Comparison of ENCODE assay signal across 22 cellular contexts in genomic region chr21:21295303-21295702, GRCh38.
DNase-seq lines count a peak whose midpoint lies in the region; ATAC-seq and TF ChIP-seq lines count a peak whose summit lies in the region.
"Had no signal": no experiment of that assay in that cellular context is flagged by ENCODE, and none has a peak within 500 bp of the region (broad histone marks: within the 10 kb centered on the region; RNA-seq: fewer than 3 reads in every experiment).

No MANE protein-coding gene starts in this region.

- no peaks in the 10 kb centered on the region for H3K36me3 Mint-ChIP-seq in H9 (ENCODE audit: insufficient read depth in 1 of 3, low read depth in 3 of 3)
- no peaks in the 10 kb centered on the region for H3K36me3 Mint-ChIP-seq in neural progenitor cell
- H3K36me3 Mint-ChIP-seq: CD4-positive, alpha-beta memory T cell had no signal

- no peak overlapping the region for H2AK5ac ChIP-seq in H9 (ENCODE audit: insufficient read length, low read length)

- H3K14ac ChIP-seq in H9 (ENCODE audit: insufficient read depth, low read length): no peak overlapping the region

- H3K18ac ChIP-seq in H9 (ENCODE audit: insufficient read length, low read depth, low read length): no peak overlapping the region

- no peaks in the 10 kb centered on the region for H3K9me3 Mint-ChIP-seq in H9
- no peaks in the 10 kb centered on the region for H3K9me3 Mint-ChIP-seq in neural progenitor cell

- H3K79me1 ChIP-seq in H9 (ENCODE audit: insufficient read depth, low read depth, low read length, poor library complexity, severe bottlenecking): no peaks in the 10 kb centered on the region

- H3K4me1 Mint-ChIP-seq in H9: peaks cover 10 to 15% of the 10 kb centered on the region in 2 experiments
- no peaks in the 10 kb centered on the region for H3K4me1 Mint-ChIP-seq in neural progenitor cell
- H3K4me1 Mint-ChIP-seq: CD4-positive, alpha-beta memory T cell had no signal

- no peaks in the 10 kb centered on the region for H3K23me2 ChIP-seq in H9 (ENCODE audit: insufficient read length, low read depth, low read length, poor library complexity, severe bottlenecking)

- ATAC-seq in HG03097 (IDR thresholded peaks at IDR 0.05; ENCODE audit: low FRiP score, unreplicated experiment): no peak
- ATAC-seq: HepG2, Right ventricle myocardium inferior had no signal

- H3K27ac Mint-ChIP-seq in H9 (no peak overlapping the region), neural progenitor cell (no peak overlapping the region)

- H2BK12ac ChIP-seq in H9 (ENCODE audit: insufficient read length, low read depth, low read length): no peak overlapping the region

- H3K4me2 ChIP-seq in H9 (ENCODE audit: insufficient read depth, insufficient read length, low read length): no peak overlapping the region
- no peak overlapping the region for H3K4me2 ChIP-seq in OCI-LY1 (ENCODE audit: low read length)
- H3K4me2 ChIP-seq in SU-DHL-6 (ENCODE audit: low read depth, low read length, poor library complexity, severe bottlenecking): no peak overlapping the region
- H3K4me2 ChIP-seq in neural progenitor cell: no peak overlapping the region

- H3T11ph ChIP-seq in H9 (ENCODE audit: low read length): no peak overlapping the region

- H4K5ac ChIP-seq in H9 (ENCODE audit: insufficient read length, low read depth, low read length): no peak overlapping the region

- H4K8ac ChIP-seq in H9 (replicated peaks; ENCODE audit: insufficient read length, low read depth, low read length): no peak overlapping the region

- no CpG with 5 or more reads among the region's 3 CpGs for WGBS in H9 (ENCODE audit: extremely low coverage, insufficient read length, low lambda C conversion rate)

- H3K56ac ChIP-seq in H9 (ENCODE audit: insufficient read length, low read depth, low read length): no peak overlapping the region

- H3K9ac ChIP-seq in H9 (ENCODE audit: extremely low read depth, insufficient read length, low read length): no peak overlapping the region
- H3K9ac ChIP-seq in OCI-LY1 (ENCODE audit: low read length): no peak overlapping the region
- H3K9ac ChIP-seq in SU-DHL-6 (ENCODE audit: low read length): no peak overlapping the region
- H3K9ac ChIP-seq in neural progenitor cell: no peak overlapping the region

- H3K36me3 ChIP-seq in OCI-LY1 (ENCODE audit: insufficient read depth, low read length) (no peaks in the 10 kb centered on the region), SU-DHL-6 (ENCODE audit: low read length) (no peaks in the 10 kb centered on the region), neural progenitor cell (no peaks in the 10 kb centered on the region)
- H3K36me3 ChIP-seq: HAP-1, MG63, SJCRH30 had no signal

- H2BK20ac ChIP-seq in H9 (ENCODE audit: low read depth, low read length, poor library complexity, severe bottlenecking): no peak overlapping the region

- H3F3A ChIP-seq in OCI-LY1 (ENCODE audit: insufficient read depth, low read length): no peaks in the 10 kb centered on the region
- no peaks in the 10 kb centered on the region for H3F3A ChIP-seq in SU-DHL-6 (ENCODE audit: insufficient read depth)
- no peaks in the 10 kb centered on the region for H3F3A ChIP-seq in neural progenitor cell (ENCODE audit: low read depth)

- H4K20me1 ChIP-seq in H9 (ENCODE audit: control insufficient read depth, insufficient read depth, insufficient read length): no peaks in the 10 kb centered on the region
- no peaks in the 10 kb centered on the region for H4K20me1 ChIP-seq in OCI-LY1 (ENCODE audit: insufficient read depth, low read length)
- no peaks in the 10 kb centered on the region for H4K20me1 ChIP-seq in SU-DHL-6 (ENCODE audit: low read depth, low read length)
- no peaks in the 10 kb centered on the region for H4K20me1 ChIP-seq in neural progenitor cell (ENCODE audit: low read depth)

- peak; percentile 30; the same call in 2 of the 3 replicates for TF ChIP-seq CTCF in H9 (conservative IDR thresholded peaks at IDR 0.05)
- peak; percentile 10; the same call in 1 of the 2 replicates for TF ChIP-seq CTCF in OCI-LY1 (IDR thresholded peaks at IDR 0.05; ENCODE audit: low read length)
- TF ChIP-seq CTCF in SU-DHL-6 (IDR thresholded peaks at IDR 0.05; ENCODE audit: insufficient read depth, low read length, poor library complexity, severe bottlenecking): no peak
- peak; percentile 7 for TF ChIP-seq CTCF in neural progenitor cell (IDR thresholded peaks at IDR 0.05)

- no peaks in the 10 kb centered on the region for H3K79me2 ChIP-seq in H9 (ENCODE audit: insufficient read depth, low read length)
- no peaks in the 10 kb centered on the region for H3K79me2 ChIP-seq in OCI-LY1 (ENCODE audit: insufficient read depth, low read length)
- no peaks in the 10 kb centered on the region for H3K79me2 ChIP-seq in SU-DHL-6 (ENCODE audit: insufficient read depth, low read length)
- no peaks in the 10 kb centered on the region for H3K79me2 ChIP-seq in neural progenitor cell (ENCODE audit: low read depth)

- H3K27me3 Mint-ChIP-seq in H9 (ENCODE audit: low read depth): no peaks in the 10 kb centered on the region
- H3K27me3 Mint-ChIP-seq in neural progenitor cell (ENCODE audit: insufficient read depth, low read depth): peaks cover 2% of the 10 kb centered on the region
- H3K27me3 Mint-ChIP-seq: CD4-positive, alpha-beta memory T cell had no signal

- no peaks in the 10 kb centered on the region for H3K4me1 ChIP-seq in H9 (ENCODE audit: insufficient read depth, low read length)
- H3K4me1 ChIP-seq in OCI-LY1 (ENCODE audit: insufficient read depth, low read length, severe bottlenecking): no peaks in the 10 kb centered on the region
- no peaks in the 10 kb centered on the region for H3K4me1 ChIP-seq in neural progenitor cell
- H3K4me1 ChIP-seq: HAP-1, SJCRH30 had no signal

- no peak overlapping the region for H2BK120ac ChIP-seq in H9 (ENCODE audit: low read depth, low read length, poor library complexity, severe bottlenecking)

- H3K23ac ChIP-seq in H9 (ENCODE audit: insufficient read length, low read depth, low read length): no peak overlapping the region

- H3K9me3 ChIP-seq in H9 (ENCODE audit: control insufficient read depth, low read depth, low read length): no peaks in the 10 kb centered on the region
- no peaks in the 10 kb centered on the region for H3K9me3 ChIP-seq in OCI-LY1 (ENCODE audit: low read length)
- H3K9me3 ChIP-seq in SU-DHL-6 (ENCODE audit: insufficient read depth, low read length): 0 out of 2 replicates have a peak, but pooled peaks cover 3% of the 10 kb centered on the region
- no peaks in the 10 kb centered on the region for H3K9me3 ChIP-seq in neural progenitor cell (ENCODE audit: low read depth)
- H3K9me3 ChIP-seq: HAP-1, MG63, SJCRH30 had no signal

- no peak overlapping the region for H3K4ac ChIP-seq in H9 (ENCODE audit: low read depth, low read length)

- H3K27me3 ChIP-seq in H9 (ENCODE audit: insufficient read depth, low read length) (no peaks in the 10 kb centered on the region), OCI-LY1 (ENCODE audit: insufficient read depth, low read length) (no peaks in the 10 kb centered on the region), SU-DHL-6 (ENCODE audit: low read length) (no peaks in the 10 kb centered on the region), neural progenitor cell (no peaks in the 10 kb centered on the region)
- H3K27me3 ChIP-seq: MG63, SJCRH30 had no signal

- H2AFZ ChIP-seq in H9 (ENCODE audit: low read length) (peak overlapping the region; percentile 56), OCI-LY1 (ENCODE audit: low read length) (no peak overlapping the region), SU-DHL-6 (ENCODE audit: low read depth, low read length, severe bottlenecking) (peak overlapping the region; percentile 48), neural progenitor cell (replicated peaks) (no peak overlapping the region)

- H4K91ac ChIP-seq in H9 (ENCODE audit: insufficient read length, low read depth, low read length): no peak overlapping the region

- no peak overlapping the region for H2BK5ac ChIP-seq in H9 (ENCODE audit: insufficient read length, low read length)

- DNase-seq in H9: no peak
- DNase-seq in neural progenitor cell (ENCODE audit: low spot score): no peak
- DNase-seq in activated CD4-positive, alpha-beta T cell treated with anti-CD3 and anti-CD28 coated beads, Interleukin-2, amount 50 U/mL, for 4 hours: no peak
- DNase-seq in activated T-cell treated with anti-CD3 and anti-CD28 coated beads, Interleukin-2, amount 50 U/mL, for 1 hour: no peak
- DNase-seq: C1 segment of cervical spinal cord; CD4-positive, alpha-beta memory T cell; COR-L47; DMS79 treated with DMSO at 0.1 percent for 48 hours; GF-D8; KG1; MG63; NCI-H1694; NCI-H2029 treated with DMSO at 0.1 percent for 48 hours; NCI-H2227 treated with DMSO at 0.1 percent for 48 hours; NCI-H526 treated with DMSO at 0.1 percent for 48 hours; SJCRH30 had no signal

- H3K4me3 ChIP-seq in OCI-LY1 (ENCODE audit: low read depth, low read length, poor library complexity, severe bottlenecking) (no peak overlapping the region), SU-DHL-6 (ENCODE audit: insufficient read depth, low read length, poor library complexity, severe bottlenecking) (no peak overlapping the region), neural progenitor cell (no peak overlapping the region)
- H3K4me3 ChIP-seq: HAP-1, MG63, SJCRH30 had no signal

- H3K9me2 ChIP-seq in OCI-LY1 (ENCODE audit: low read depth, low read length) (no peaks in the 10 kb centered on the region), SU-DHL-6 (replicated peaks; ENCODE audit: insufficient read depth, low read length) (no peaks in the 10 kb centered on the region)

- H3K4me3 Mint-ChIP-seq in H9: no peak overlapping the region
- H3K4me3 Mint-ChIP-seq in neural progenitor cell: no peak overlapping the region
- H3K4me3 Mint-ChIP-seq: CD4-positive, alpha-beta memory T cell had no signal

- H3K27ac ChIP-seq in H9 (ENCODE audit: insufficient read length, low read depth, low read length) (no peak overlapping the region), OCI-LY1 (ENCODE audit: low read depth, low read length, poor library complexity, severe bottlenecking) (no peak overlapping the region), SU-DHL-6 (ENCODE audit: low read depth, low read length) (no peak overlapping the region), neural progenitor cell (no peak overlapping the region)
- H3K27ac ChIP-seq: SJCRH30 had no signal

- no peak overlapping the region for H2BK15ac ChIP-seq in H9 (ENCODE audit: low read depth, low read length)

Comparison
In these comparisons a context has a peak if more than half of its experiments do, and no peak if none do; other contexts are left out.
1. H2AFZ ChIP-seq: peak in H9 (single experiment) and SU-DHL-6 (single experiment); none in OCI-LY1 (single experiment) and neural progenitor cell (single experiment).